1 cellular context compared by ENCODE assay signal in genomic region chr1:74145086-74145485, GRCh38.
TF ChIP-seq lines count a peak whose summit lies in the region.

No MANE protein-coding gene starts in this region.

TF ChIP-seq in WTC11, 78 proteins besides CTCF, POLR2A, EP300 and RAD21 (continued from another document):
- TF ChIP-seq, protein P1, sequence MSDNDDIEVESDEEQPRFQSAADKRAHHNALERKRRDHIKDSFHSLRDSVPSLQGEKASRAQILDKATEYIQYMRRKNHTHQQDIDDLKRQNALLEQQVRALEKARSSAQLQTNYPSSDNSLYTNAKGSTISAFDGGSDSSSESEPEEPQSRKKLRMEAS (CRISPR knock-in tag; IDR thresholded peaks at IDR 0.05): no peak
- TF ChIP-seq JUN (CRISPR knock-in tag; IDR thresholded peaks at IDR 0.05) (no peak), FOXJ3 (CRISPR knock-in tag; IDR thresholded peaks at IDR 0.05; ENCODE audit: borderline replicate concordance) (no peak)
- TF ChIP-seq, protein P2, sequence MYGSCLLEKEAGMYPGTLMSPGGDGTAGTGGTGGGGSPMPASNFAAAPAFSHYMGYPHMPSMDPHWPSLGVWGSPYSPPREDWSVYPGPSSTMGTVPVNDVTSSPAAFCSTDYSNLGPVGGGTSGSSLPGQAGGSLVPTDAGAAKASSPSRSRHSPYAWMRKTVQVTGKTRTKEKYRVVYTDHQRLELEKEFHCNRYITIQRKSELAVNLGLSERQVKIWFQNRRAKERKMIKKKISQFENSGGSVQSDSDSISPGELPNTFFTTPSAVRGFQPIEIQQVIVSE (CRISPR knock-in tag; IDR thresholded peaks at IDR 0.05; ENCODE audit: borderline replicate concordance): no peak
- TF ChIP-seq, protein P3, sequence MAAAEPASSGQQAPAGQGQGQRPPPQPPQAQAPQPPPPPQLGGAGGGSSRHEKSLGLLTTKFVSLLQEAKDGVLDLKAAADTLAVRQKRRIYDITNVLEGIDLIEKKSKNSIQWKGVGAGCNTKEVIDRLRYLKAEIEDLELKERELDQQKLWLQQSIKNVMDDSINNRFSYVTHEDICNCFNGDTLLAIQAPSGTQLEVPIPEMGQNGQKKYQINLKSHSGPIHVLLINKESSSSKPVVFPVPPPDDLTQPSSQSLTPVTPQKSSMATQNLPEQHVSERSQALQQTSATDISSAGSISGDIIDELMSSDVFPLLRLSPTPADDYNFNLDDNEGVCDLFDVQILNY (CRISPR knock-in tag; IDR thresholded peaks at IDR 0.05): no peak
